ENCODE assay signal across 8 cellular contexts in the genomic region with DNA sequence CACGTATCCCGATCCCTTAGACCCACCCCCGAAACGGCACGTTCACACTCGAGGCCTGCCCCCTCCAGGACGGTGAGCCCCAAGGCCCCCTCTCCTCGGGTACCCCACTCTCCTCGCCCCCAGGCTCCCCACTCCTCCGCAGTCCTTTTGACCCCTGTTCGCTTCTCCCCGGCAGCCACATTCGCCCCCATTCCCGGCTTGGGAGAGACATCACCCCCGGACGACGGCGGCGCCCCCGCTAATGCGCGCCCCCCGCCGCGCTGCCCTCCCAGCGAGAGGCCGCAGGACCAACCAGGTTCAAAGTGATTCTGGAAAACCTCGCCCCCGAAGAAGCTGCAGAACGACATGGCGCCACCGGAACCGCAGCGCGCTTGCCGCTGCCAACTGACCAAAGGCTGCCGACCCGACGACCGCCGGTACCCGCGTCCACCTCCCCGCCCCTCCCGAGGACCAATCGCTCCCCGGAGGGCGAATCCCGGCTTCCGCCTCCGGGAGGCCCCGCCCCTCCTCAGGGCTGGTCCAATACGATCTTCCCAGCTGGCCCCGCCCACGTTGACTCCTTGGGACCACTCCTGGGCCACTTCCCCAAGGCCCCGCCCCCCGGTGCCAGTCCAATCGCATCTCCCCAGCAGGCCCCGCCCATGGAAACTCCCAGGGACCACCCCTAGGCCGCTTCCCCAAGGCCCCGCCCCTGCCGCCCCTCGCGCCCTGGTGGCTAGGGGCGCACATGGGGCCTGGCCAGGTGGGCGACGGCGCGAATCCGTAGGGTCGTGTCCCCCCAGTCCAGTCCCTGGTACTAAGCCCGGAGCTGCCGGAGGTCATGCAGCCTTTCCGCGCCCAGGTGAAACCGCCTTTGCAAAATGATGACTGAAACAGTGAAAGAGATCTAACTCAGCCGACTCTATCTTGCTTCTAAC. TPM values are rescaled to one million over a fixed set of nuclear protein-coding genes. Genes with fewer than 3 reads are reported as not detected.
DNase-seq lines count a peak whose midpoint lies in the region; ATAC-seq and TF ChIP-seq lines count a peak whose summit lies in the region.

A gene with protein sequence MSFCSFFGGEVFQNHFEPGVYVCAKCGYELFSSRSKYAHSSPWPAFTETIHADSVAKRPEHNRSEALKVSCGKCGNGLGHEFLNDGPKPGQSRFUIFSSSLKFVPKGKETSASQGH (minus strand): TSS at position 390 of the 917 bp plus-strand sequence. CDS start 43 bp downstream, at position 347.

- no peaks in the 10 kb centered on the region for H4K20me1 ChIP-seq in fibroblast of lung (ENCODE audit: control insufficient read depth, extremely low read depth, insufficient read depth, low read length)

- TF ChIP-seq CTCF in RWPE2 (IDR thresholded peaks at IDR 0.05; ENCODE audit: poor library complexity, severe bottlenecking) (no peak), fibroblast of lung (conservative IDR thresholded peaks at IDR 0.05 in 1 of 2, IDR thresholded peaks at IDR 0.05 in 1 of 2; ENCODE audit: low read depth in 1 of 2, low read length in 2 of 2) (no peak)

- peak; percentile 99 for DNase-seq in Daoy (ENCODE audit: low read depth)
- DNase-seq in H4 (ENCODE audit: low spot score): peak; percentile 97
- DNase-seq in LoVo (ENCODE audit: low spot score): peak; percentile 99
- DNase-seq in RWPE2 (ENCODE audit: low spot score): peak; percentile 100
- peak; percentile 99 for DNase-seq in activated T-helper 2 cell treated with anti-CD3 and anti-CD28 coated beads, Interferon-gamma antibody, Interleukin-2, Interleukin-4, amounts not matched to agents 10 μg/mL and 5 μg/mL and 100 μg/mL, durations not matched to agents 14 hours and 24 hours and 36 hours (ENCODE audit: low spot score)
- DNase-seq in fibroblast of lung (ENCODE audit: low read depth in 2 of 2): peak; percentile 95 to 97
- DNase-seq in natural killer cell treated with Interleukin-12 subunit alpha and Interleukin-12 subunit beta and Interleukin-15 and Interleukin-18, amount 100 ng/mL, for 72 hours (ENCODE audit: low spot score): peak; percentile 100
- peak; percentile 100 for DNase-seq in stimulated activated naive CD8-positive, alpha-beta T cell treated with anti-CD3 and anti-CD28 coated beads, Interleukin-15, Interleukin-2, amounts not matched to agents 100 U/mL and 50 U/mL, for 24 hours

- H3K27me3 Mint-ChIP-seq in activated T-helper 2 cell treated with anti-CD3 and anti-CD28 coated beads, Interferon-gamma antibody, Interleukin-2, Interleukin-4, amounts not matched to agents 10 μg/mL and 5 μg/mL and 100 μg/mL, durations not matched to agents 14 hours and 24 hours and 36 hours (ENCODE audit: low read depth): no peaks in the 10 kb centered on the region
- H3K27me3 Mint-ChIP-seq in natural killer cell treated with Interleukin-12 subunit alpha and Interleukin-12 subunit beta and Interleukin-15 and Interleukin-18, amount 100 ng/mL, for 72 hours: no peaks in the 10 kb centered on the region

- ATAC-seq in RWPE2 (ENCODE audit: low read depth): peak; percentile 93
- ATAC-seq in natural killer cell treated with Interleukin-12 subunit alpha and Interleukin-12 subunit beta and Interleukin-15 and Interleukin-18, amount 100 ng/mL, for 72 hours: peak; percentile 98 to 99
- ATAC-seq in stimulated activated naive CD8-positive, alpha-beta T cell treated with anti-CD3 and anti-CD28 coated beads, Interleukin-15, Interleukin-2, amounts not matched to agents 100 U/mL and 50 U/mL, for 24 hours: peak; percentile 97

- H3K9me3 ChIP-seq in RWPE2 (ENCODE audit: severe bottlenecking): no peaks in the 10 kb centered on the region
- no peaks in the 10 kb centered on the region for H3K9me3 ChIP-seq in fibroblast of lung (ENCODE audit: control insufficient read depth, insufficient read depth, low read depth, low read length)

- H3K36me3 ChIP-seq in RWPE2 (ENCODE audit: low read depth) (peaks cover 6% of the 10 kb centered on the region; the same call in 1 of the 2 replicates), fibroblast of lung (ENCODE audit: control insufficient read depth, insufficient read depth, low read length) (peaks cover 8% of the 10 kb centered on the region)

- peak within 1 kb of the TSS; percentile 90 for H3K4me3 Mint-ChIP-seq in activated T-helper 2 cell treated with anti-CD3 and anti-CD28 coated beads, Interferon-gamma antibody, Interleukin-2, Interleukin-4, amounts not matched to agents 10 μg/mL and 5 μg/mL and 100 μg/mL, durations not matched to agents 14 hours and 24 hours and 36 hours (ENCODE audit: low read depth)
- peak within 1 kb of the TSS; percentile 87 for H3K4me3 Mint-ChIP-seq in natural killer cell treated with Interleukin-12 subunit alpha and Interleukin-12 subunit beta and Interleukin-15 and Interleukin-18, amount 100 ng/mL, for 72 hours

- H2AFZ ChIP-seq in fibroblast of lung (ENCODE audit: low read length): peak within 1 kb of the TSS; percentile 90

- H3K4me1 ChIP-seq in RWPE2 (ENCODE audit: insufficient read depth, poor library complexity, severe bottlenecking) (peaks cover 10% of the 10 kb centered on the region), fibroblast of lung (ENCODE audit: control insufficient read depth, extremely low read depth, insufficient read depth, low read length) (peaks cover 7% of the 10 kb centered on the region)

- H3K9me3 Mint-ChIP-seq in activated T-helper 2 cell treated with anti-CD3 and anti-CD28 coated beads, Interferon-gamma antibody, Interleukin-2, Interleukin-4, amounts not matched to agents 10 μg/mL and 5 μg/mL and 100 μg/mL, durations not matched to agents 14 hours and 24 hours and 36 hours: no peaks in the 10 kb centered on the region
- no peaks in the 10 kb centered on the region for H3K9me3 Mint-ChIP-seq in natural killer cell treated with Interleukin-12 subunit alpha and Interleukin-12 subunit beta and Interleukin-15 and Interleukin-18, amount 100 ng/mL, for 72 hours

- H3K4me1 Mint-ChIP-seq in activated T-helper 2 cell treated with anti-CD3 and anti-CD28 coated beads, Interferon-gamma antibody, Interleukin-2, Interleukin-4, amounts not matched to agents 10 μg/mL and 5 μg/mL and 100 μg/mL, durations not matched to agents 14 hours and 24 hours and 36 hours (ENCODE audit: low read depth): peaks cover 15% of the 10 kb centered on the region
- H3K4me1 Mint-ChIP-seq in natural killer cell treated with Interleukin-12 subunit alpha and Interleukin-12 subunit beta and Interleukin-15 and Interleukin-18, amount 100 ng/mL, for 72 hours (ENCODE audit: low read depth in 2 of 2): peaks cover 13 to 23% of the 10 kb centered on the region in 2 donors

- H3K27ac ChIP-seq in RWPE2 (ENCODE audit: poor library complexity, severe bottlenecking) (peak within 1 kb of the TSS; percentile 12), fibroblast of lung (ENCODE audit: insufficient read depth, low read length) (peak within 1 kb of the TSS; percentile 51)

- H3K79me2 ChIP-seq in fibroblast of lung (ENCODE audit: control insufficient read depth, insufficient read depth, low read length): no peaks in the 10 kb centered on the region

- H3K27ac Mint-ChIP-seq in activated T-helper 2 cell treated with anti-CD3 and anti-CD28 coated beads, Interferon-gamma antibody, Interleukin-2, Interleukin-4, amounts not matched to agents 10 μg/mL and 5 μg/mL and 100 μg/mL, durations not matched to agents 14 hours and 24 hours and 36 hours: peak within 1 kb of the TSS; percentile 82
- H3K27ac Mint-ChIP-seq in natural killer cell treated with Interleukin-12 subunit alpha and Interleukin-12 subunit beta and Interleukin-15 and Interleukin-18, amount 100 ng/mL, for 72 hours: peak within 1 kb of the TSS; percentile 77 to 88

- peak within 1 kb of the TSS; percentile 85 for H3K4me3 ChIP-seq in RWPE2 (ENCODE audit: severe bottlenecking)
- H3K4me3 ChIP-seq in fibroblast of lung (replicated peaks in 1 of 4; ENCODE audit: control extremely low read depth in 1 of 4, insufficient read depth in 1 of 4, low read depth in 3 of 4, low read length in 4 of 4): peak within 1 kb of the TSS; percentile 79 to 93 (median 82)

- peak within 1 kb of the TSS; percentile 76 for H3K9ac ChIP-seq in fibroblast of lung (ENCODE audit: insufficient read depth, low read length)

- H3K27me3 ChIP-seq in RWPE2 (ENCODE audit: insufficient read depth, poor library complexity, severe bottlenecking): no peaks in the 10 kb centered on the region
- H3K27me3 ChIP-seq in fibroblast of lung (ENCODE audit: control insufficient read depth, insufficient read depth, low read length): no peaks in the 10 kb centered on the region

- intact Hi-C loops in activated T-helper 2 cell treated with anti-CD3 and anti-CD28 coated beads, Interferon-gamma antibody, Interleukin-2, Interleukin-4, amounts not matched to agents 10 μg/mL and 5 μg/mL and 100 μg/mL, durations not matched to agents 14 hours and 24 hours and 36 hours (cut with micrococcal nuclease): loop anchor here (1.0 to 5.0 kb wide), 3 partner anchors 16 to 199 kb away; a partner anchor contains a TSS

- peaks cover 9% of the 10 kb centered on the region for H3K36me3 Mint-ChIP-seq in activated T-helper 2 cell treated with anti-CD3 and anti-CD28 coated beads, Interferon-gamma antibody, Interleukin-2, Interleukin-4, amounts not matched to agents 10 μg/mL and 5 μg/mL and 100 μg/mL, durations not matched to agents 14 hours and 24 hours and 36 hours (ENCODE audit: low read depth)
- no peaks in the 10 kb centered on the region for H3K36me3 Mint-ChIP-seq in natural killer cell treated with Interleukin-12 subunit alpha and Interleukin-12 subunit beta and Interleukin-15 and Interleukin-18, amount 100 ng/mL, for 72 hours

- peak within 1 kb of the TSS; percentile 92 for H3K4me2 ChIP-seq in fibroblast of lung (ENCODE audit: extremely low read depth, insufficient read depth, low read length)

RNA-seq across cellular contexts. Expression of the gene that starts here (rescaled TPM):
- 36.6 and 49.1 TPM in 2 replicates for total RNA-seq in Daoy (2014; rRNA removed; shearing (Covaris generic))
- 25.3 and 32.7 TPM in 2 replicates for total RNA-seq in H4 (2014; rRNA removed; shearing (Covaris generic))
- 33.5 and 35.0 TPM in 2 replicates for total RNA-seq in activated T-helper 2 cell treated with anti-CD3 and anti-CD28 coated beads, Interferon-gamma antibody, Interleukin-2, Interleukin-4, amounts not matched to agents 10 μg/mL and 5 μg/mL and 100 μg/mL, durations not matched to agents 14 hours and 24 hours and 36 hours
- total RNA-seq in fibroblast of lung: 5.6 and 7.1 TPM in 2 replicates
- polyA plus RNA-seq in fibroblast of lung: 21.4 and 25.6 TPM in 2 replicates
- polyA plus RNA-seq in fibroblast of lung (2012): 28.2 and 34.8 TPM in 2 replicates
- 42.3 and 45.5 TPM in 2 replicates for polyA minus RNA-seq in fibroblast of lung (ENCODE audit: low replicate concordance)
- total RNA-seq in natural killer cell treated with Interleukin-12 subunit alpha and Interleukin-12 subunit beta and Interleukin-15 and Interleukin-18, amount 100 ng/mL, for 72 hours: 10 to 100 TPM; 24.3 to 24.7 TPM

Comparison
In these comparisons a context has a peak if more than half of its experiments do, and no peak if none do; other contexts are left out.
1. Peak in every context shown above with its lines: DNase-seq, ATAC-seq, H3K4me3 ChIP-seq and H3K27ac ChIP-seq.